Comparison of ENCODE assay signal across 7 cellular contexts in genomic region chr2:23723029-23723428, GRCh38.
DNase-seq lines count a peak whose midpoint lies in the region; TF ChIP-seq lines count a peak whose summit lies in the region.
"Not testable (repeated sequence)": the region's sequence is repeated elsewhere in the genome, so short reads cannot be mapped to it uniquely, and the experiment has no call there.

No MANE protein-coding gene starts in this region.

- not testable (repeated sequence) for H3K27ac Mint-ChIP-seq in endodermal cell

- H3K9ac ChIP-seq in mammary epithelial cell (ENCODE audit: insufficient read depth, low read length); endodermal cell (ENCODE audit: extremely low read depth, low read length, poor library complexity, severe bottlenecking); mesendoderm (ENCODE audit: low read length): not testable (repeated sequence)

- H3K27me3 ChIP-seq in mammary epithelial cell (ENCODE audit: insufficient read depth, low read length); endodermal cell (ENCODE audit: control insufficient read depth, insufficient read depth, low read length, poor library complexity, severe bottlenecking); mesendoderm (ENCODE audit: insufficient read depth, low read length, poor library complexity): not testable (repeated sequence)

- intact Hi-C loops in mammary epithelial cell (cut with micrococcal nuclease): not testable (repeated sequence)

- H2BK5ac ChIP-seq in mesendoderm (ENCODE audit: low read length): not testable (repeated sequence)

- not testable (repeated sequence) for H3K27me3 Mint-ChIP-seq in endodermal cell (ENCODE audit: insufficient read depth)

- not testable (repeated sequence) for H3K79me1 ChIP-seq in mesendoderm (ENCODE audit: low read length)

- dilution Hi-C loops in mammary epithelial cell (cut with HindIII; ENCODE audit: low sequenced_read_pairs): not testable (repeated sequence)

- H3K4me1 Mint-ChIP-seq in endodermal cell: not testable (repeated sequence)

- not testable (repeated sequence) for H3K9me3 ChIP-seq in mammary epithelial cell (replicated peaks; ENCODE audit: insufficient read depth, low read length)
- peaks cover 42% of the 10 kb centered on the region for H3K9me3 ChIP-seq in endodermal cell (ENCODE audit: control insufficient read depth, low read length)

- H3K4ac ChIP-seq in mesendoderm (ENCODE audit: low read depth, low read length): not testable (repeated sequence)

- not testable (repeated sequence) for H3K4me3 Mint-ChIP-seq in endodermal cell

- not testable (repeated sequence) for BruUV-seq in mammary epithelial cell (replicated peaks; lab: Mats Ljungman, UMichigan)

- H2AK5ac ChIP-seq in mesendoderm (ENCODE audit: low read length): not testable (repeated sequence)

- peaks cover 27% of the 10 kb centered on the region for H3K9me3 Mint-ChIP-seq in endodermal cell

- CTCF ChIA-PET in mammary epithelial cell (lab: Charles Lee; ENCODE audit: low non-redundant PET): not testable (repeated sequence)

- H2AFZ ChIP-seq in mammary epithelial cell (ENCODE audit: low read depth, low read length): not testable (repeated sequence)

- TF ChIP-seq CTCF in mammary epithelial cell (conservative IDR thresholded peaks at IDR 0.05 in 1 of 2, IDR thresholded peaks at IDR 0.05 in 1 of 2; ENCODE audit: extremely low read depth in 1 of 2, insufficient read depth in 1 of 2, low read depth in 1 of 2, low read length in 2 of 2); endodermal cell (conservative IDR thresholded peaks at IDR 0.05); fibroblast of villous mesenchyme (IDR thresholded peaks at IDR 0.05; ENCODE audit: insufficient read depth, low read depth, low read length): not testable (repeated sequence)

- H4K20me1 ChIP-seq in mammary epithelial cell (ENCODE audit: insufficient read depth, low read length): not testable (repeated sequence)

- not testable (repeated sequence) for H3K4me2 ChIP-seq in mammary epithelial cell (ENCODE audit: insufficient read depth, low read depth, low read length); mesendoderm (ENCODE audit: low read length)

- peak; percentile 4 for DNase-seq in ELR (ENCODE audit: low read depth)
- DNase-seq in activated CD8-positive, alpha-beta memory T cell treated with anti-CD3 and anti-CD28 coated beads for 24 hours: peak; percentile 30
- DNase-seq in mammary epithelial cell: peak; percentile 67
- not testable (repeated sequence) for DNase-seq in endodermal cell
- DNase-seq in fibroblast of villous mesenchyme (ENCODE audit: low read depth): peak; percentile 36
- peak; percentile 69 for DNase-seq in islet precursor cell
- DNase-seq in mesendoderm: peak; percentile 30

- not testable (repeated sequence) for H4K5ac ChIP-seq in mesendoderm (ENCODE audit: low read length)

- H3K36me3 ChIP-seq in mammary epithelial cell (ENCODE audit: insufficient read depth, low read length); mesendoderm (ENCODE audit: control insufficient read depth, insufficient read depth, low read length): not testable (repeated sequence)
- H3K36me3 ChIP-seq in endodermal cell (ENCODE audit: control insufficient read depth, insufficient read depth, low read length): peaks cover 10% of the 10 kb centered on the region

- H2BK120ac ChIP-seq in mesendoderm (ENCODE audit: low read depth, low read length): not testable (repeated sequence)

- H3K56ac ChIP-seq in mesendoderm (ENCODE audit: low read length): not testable (repeated sequence)

- in situ Hi-C loops in mammary epithelial cell (cut with MboI; ENCODE audit: low sequenced_read_pairs in 2 of 2): not testable (repeated sequence)

- H3K4me3 ChIP-seq in mammary epithelial cell (replicated peaks in 1 of 3; ENCODE audit: insufficient read depth in 1 of 3, low read depth in 2 of 3, low read length in 3 of 3); fibroblast of villous mesenchyme (ENCODE audit: low read depth, low read length); mesendoderm (ENCODE audit: low read length): not testable (repeated sequence)
- peak overlapping the region; percentile 40 for H3K4me3 ChIP-seq in endodermal cell (ENCODE audit: low read length)

- not testable (repeated sequence) for H3K23ac ChIP-seq in mesendoderm (ENCODE audit: low read length)

- not testable (repeated sequence) for H4K8ac ChIP-seq in mesendoderm (ENCODE audit: low read depth, low read length)

- H3K4me1 ChIP-seq in mammary epithelial cell (ENCODE audit: insufficient read depth, low read length); endodermal cell (ENCODE audit: control insufficient read depth, insufficient read depth, low read length); mesendoderm (ENCODE audit: control insufficient read depth, low read depth, low read length): not testable (repeated sequence)

- H3K79me2 ChIP-seq in mammary epithelial cell (ENCODE audit: insufficient read depth, low read length); mesendoderm (ENCODE audit: control insufficient read depth, insufficient read depth, low read length): not testable (repeated sequence)

- not testable (repeated sequence) for H3K18ac ChIP-seq in mesendoderm (ENCODE audit: low read length)

- not testable (repeated sequence) for H3K27ac ChIP-seq in mammary epithelial cell (ENCODE audit: insufficient read depth, low read depth, low read length); endodermal cell (ENCODE audit: low read depth, low read length); mesendoderm (ENCODE audit: low read depth, low read length)

- not testable (repeated sequence) for H2BK15ac ChIP-seq in mesendoderm (replicated peaks; ENCODE audit: low read depth)

- peaks cover 34% of the 10 kb centered on the region for H3K36me3 Mint-ChIP-seq in endodermal cell (ENCODE audit: low read depth)

- 54% methylated on average over 3 of the region's 3 CpGs for WGBS in mammary epithelial cell (ENCODE audit: low coverage, missing lambda C conversion rate)
- 98 to 100% methylated on average over 2 to 3 of the region's 3 CpGs for WGBS in endodermal cell (ENCODE audit: insufficient coverage in 1 of 2, insufficient read length in 1 of 2), 2 experiments
- WGBS in mesendoderm (ENCODE audit: extremely low coverage, insufficient coverage, low lambda C conversion rate): no CpG with 5 or more reads among the region's 3 CpGs
